9 cellular contexts compared by ENCODE assay signal in genomic region chr1:85579619-85580018, GRCh38. TPM values are rescaled to one million over a fixed set of nuclear protein-coding genes. Genes with fewer than 3 reads are reported as not detected.
DNase-seq lines count a peak whose midpoint lies in the region; ATAC-seq and TF ChIP-seq lines count a peak whose summit lies in the region.
"Had no signal": no experiment of that assay in that cellular context is flagged by ENCODE, and none has a peak within 500 bp of the region (broad histone marks: within the 10 kb centered on the region; RNA-seq: fewer than 3 reads in every experiment).

No MANE protein-coding gene starts in this region.

- no peaks in the 10 kb centered on the region for H3K9me3 ChIP-seq in muscle layer of duodenum (ENCODE audit: control insufficient read depth in 1 of 2, low read length in 2 of 2)

- H3K4me3 ChIP-seq in epithelial cell of esophagus (ENCODE audit: low read length) (peak overlapping the region; percentile 98), muscle layer of duodenum (ENCODE audit: low read depth in 1 of 2, low read length in 2 of 2) (peak overlapping the region; percentile 6 to 17)

- peaks cover 6 to 10% of the 10 kb centered on the region in 2 donors for H3K4me1 ChIP-seq in muscle layer of duodenum (ENCODE audit: control insufficient read depth in 1 of 2, insufficient read depth in 2 of 2, low read length in 2 of 2)

- H3K27me3 ChIP-seq in muscle layer of duodenum (ENCODE audit: low read depth, low read length): no peaks in the 10 kb centered on the region

- H3K27ac ChIP-seq in muscle layer of duodenum (ENCODE audit: low read length): peak overlapping the region; percentile 91

- DNase-seq in A172 (ENCODE audit: low spot score) (peak; percentile 37), NCI-H69 (lab: John Stamatoyannopoulos, UW) (peak; percentile 8), epithelial cell of esophagus (ENCODE audit: low read depth) (no peak)
- DNase-seq in activated T-cell treated with anti-CD3 and anti-CD28 coated beads, Interleukin-2, amount 50 U/mL, for 1 hour: no peak
- DNase-seq in stimulated activated CD4-positive, alpha-beta T cell treated with anti-CD3 and anti-CD28 coated beads, Interleukin-4, amount 100 ng/mL, for 4 hours: no peak
- DNase-seq: activated effector memory CD4-positive, alpha-beta T cell treated with Interleukin-2 at 50 U/mL for 16 hours had no signal

- H3K36me3 ChIP-seq in muscle layer of duodenum (ENCODE audit: control insufficient read depth in 1 of 2, insufficient read depth in 2 of 2, low read length in 2 of 2): peaks cover 16 to 34% of the 10 kb centered on the region in 2 donors

- no peak for TF ChIP-seq CTCF in epithelial cell of esophagus (IDR thresholded peaks at IDR 0.05; ENCODE audit: insufficient read depth, low read depth, low read length, missing control alignments)

- ATAC-seq in GM18907 (IDR thresholded peaks at IDR 0.05; ENCODE audit: unreplicated experiment): no peak
- no peak for ATAC-seq in HG03196 (IDR thresholded peaks at IDR 0.05; ENCODE audit: unreplicated experiment)

RNA-seq across cellular contexts. Expression of gene CCN1, which starts 0.9 kb away (rescaled TPM):
- 23.5 and 23.9 TPM in 2 replicates for total RNA-seq in A172 (2014; rRNA removed; shearing (Covaris generic))

Comparison
In these comparisons a context has a peak if more than half of its experiments do, and no peak if none do; other contexts are left out.
1. DNase-seq: peak in A172 (single experiment) and NCI-H69 (single experiment); none in epithelial cell of esophagus (single experiment), activated T-cell treated with anti-CD3 and anti-CD28 coated beads, Interleukin-2, amount 50 U/mL, for 1 hour (single experiment) and stimulated activated CD4-positive, alpha-beta T cell treated with anti-CD3 and anti-CD28 coated beads, Interleukin-4, amount 100 ng/mL, for 4 hours (0 of 2).